In the genomic region with DNA sequence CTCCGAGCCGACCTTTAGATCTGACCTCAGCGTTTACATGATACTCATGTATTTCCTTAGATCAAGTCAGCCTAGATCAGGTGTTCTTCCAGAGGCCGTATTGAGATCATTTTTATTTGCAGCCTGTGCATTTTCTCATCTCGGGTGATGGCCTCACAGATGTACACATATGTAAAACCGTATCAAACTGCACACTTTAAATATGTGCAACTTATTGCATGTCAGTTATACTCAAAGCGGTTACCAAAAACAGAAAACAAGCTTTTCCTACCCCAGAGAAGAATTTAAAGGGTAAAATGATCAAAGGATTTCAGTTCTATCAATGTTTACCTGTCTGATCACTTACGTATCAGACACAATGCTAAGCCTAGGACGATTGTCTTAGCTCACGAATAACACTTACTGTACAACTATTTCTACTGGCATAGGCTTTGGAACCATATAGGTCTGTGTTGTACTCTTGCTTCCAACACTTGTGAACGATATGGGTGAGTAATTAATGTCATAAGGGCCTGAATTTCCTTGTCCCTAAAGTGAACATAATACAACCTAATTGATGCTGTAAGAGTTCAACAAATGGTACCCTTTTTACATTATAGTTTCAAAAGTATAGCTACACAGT, we compare ENCODE assay signal across 1 cellular context.
TF ChIP-seq lines count a peak whose summit lies in the region.

No MANE protein-coding gene starts in this region.

TF ChIP-seq in K562, 482 proteins besides CTCF, POLR2A, EP300 and RAD21:
- TF ChIP-seq FOXK1 (CRISPR knock-in tag; IDR thresholded peaks at IDR 0.05; ENCODE audit: borderline replicate concordance) = 0 out of 2 replicates have a peak, but pooled peaks have one; percentile 78
- TF ChIP-seq MECOM (CRISPR knock-in tag; IDR thresholded peaks at IDR 0.05) = no peak
- no peak for TF ChIP-seq ZNF57 (CRISPR knock-in tag; IDR thresholded peaks at IDR 0.05)
- TF ChIP-seq TEAD1 (CRISPR knock-in tag; IDR thresholded peaks at IDR 0.05) = no peak
- TF ChIP-seq, protein P1, sequence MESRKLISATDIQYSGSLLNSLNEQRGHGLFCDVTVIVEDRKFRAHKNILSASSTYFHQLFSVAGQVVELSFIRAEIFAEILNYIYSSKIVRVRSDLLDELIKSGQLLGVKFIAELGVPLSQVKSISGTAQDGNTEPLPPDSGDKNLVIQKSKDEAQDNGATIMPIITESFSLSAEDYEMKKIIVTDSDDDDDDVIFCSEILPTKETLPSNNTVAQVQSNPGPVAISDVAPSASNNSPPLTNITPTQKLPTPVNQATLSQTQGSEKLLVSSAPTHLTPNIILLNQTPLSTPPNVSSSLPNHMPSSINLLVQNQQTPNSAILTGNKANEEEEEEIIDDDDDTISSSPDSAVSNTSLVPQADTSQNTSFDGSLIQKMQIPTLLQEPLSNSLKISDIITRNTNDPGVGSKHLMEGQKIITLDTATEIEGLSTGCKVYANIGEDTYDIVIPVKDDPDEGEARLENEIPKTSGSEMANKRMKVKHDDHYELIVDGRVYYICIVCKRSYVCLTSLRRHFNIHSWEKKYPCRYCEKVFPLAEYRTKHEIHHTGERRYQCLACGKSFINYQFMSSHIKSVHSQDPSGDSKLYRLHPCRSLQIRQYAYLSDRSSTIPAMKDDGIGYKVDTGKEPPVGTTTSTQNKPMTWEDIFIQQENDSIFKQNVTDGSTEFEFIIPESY (CRISPR knock-in tag; IDR thresholded peaks at IDR 0.05) = 0 out of 2 replicates have a peak, but pooled peaks have one; percentile 3
- TF ChIP-seq ZNF316 (IDR thresholded peaks at IDR 0.05) = peak; percentile 65
- TF ChIP-seq ATF1 (CRISPR knock-in tag; IDR thresholded peaks at IDR 0.05) = no peak
- peak; percentile 60 for TF ChIP-seq ATF1 (tag; IDR thresholded peaks at IDR 0.05)
- TF ChIP-seq CREM (IDR thresholded peaks at IDR 0.05; ENCODE audit: low read depth) = no peak
- 0 out of 2 replicates have a peak, but pooled peaks have one; percentile 5 for TF ChIP-seq L3MBTL2 (IDR thresholded peaks at IDR 0.05)
